Comparison of ENCODE assay signal across 20 cellular contexts in genomic region chr15:80484312-80484981, GRCh38.
DNase-seq lines count a peak whose midpoint lies in the region; ATAC-seq, FAIRE-seq and TF ChIP-seq lines count a peak whose summit lies in the region.
"Had no signal": no experiment of that assay in that cellular context is flagged by ENCODE, and none has a peak within 500 bp of the region (broad histone marks: within the 10 kb centered on the region; RNA-seq: fewer than 3 reads in every experiment).

No MANE protein-coding gene starts in this region.

- no peaks in the 10 kb centered on the region for H3K9me3 ChIP-seq in A549

- no peaks in the 10 kb centered on the region for H3K27me3 Mint-ChIP-seq in nephron (ENCODE audit: low read depth)

- no peaks in the 10 kb centered on the region for H3K9me3 Mint-ChIP-seq in nephron
- H3K9me3 Mint-ChIP-seq: stimulated activated naive CD8-positive, alpha-beta T cell treated with anti-CD3 and anti-CD28 coated beads, Interleukin-15, amount 100 ng/mL, for 72 hours had no signal

- peaks cover 23% of the 10 kb centered on the region for H3K36me3 Mint-ChIP-seq in nephron (ENCODE audit: low read depth)

- POLR2A ChIA-PET in A549 (lab: Yijun Ruan, JAX) = no interaction called here

- FAIRE-seq in A549 (lab: Jason Lieb, UNC) (peak; percentile 13), GM19239 (lab: Jason Lieb, UNC) (no peak)
- FAIRE-seq: TTC549, urothelium cell line had no signal

- DNase-seq in A549 (ENCODE audit: low read depth in 1 of 2, low spot score in 1 of 2) (no peak), NCI-H2029 treated with DMSO at 0.1 percent for 48 hours (lab: John Stamatoyannopoulos, UW) (peak; percentile 15), fibroblast of gingiva (ENCODE audit: low read depth) (peak; percentile 89), GM19239 (ENCODE audit: insufficient read length, low spot score) (no peak), T1000 (lab: John Stamatoyannopoulos, UW) (no peak)
- no peak for DNase-seq in activated CD4-positive, CD25-positive, alpha-beta regulatory T cell treated with anti-CD3 and anti-CD28 coated beads, Interleukin-2, amount 50 U/mL, for 72 hours
- DNase-seq: ACHN; activated CD4-positive, alpha-beta T cell treated with anti-CD3 and anti-CD28 coated beads for 48 hours; activated CD8-positive, alpha-beta memory T cell treated with anti-CD3 and anti-CD28 coated beads, Interleukin-2, amount 50 U/mL, for 4 hours; glutamatergic neuron; HCEC 1CT; NCI-H1436 treated with DMSO at 0.1 percent for 48 hours; stimulated activated CD4-positive, alpha-beta T cell treated with anti-CD3 and anti-CD28 coated beads, Interleukin-2, amount 100 ng/mL, for 48 hours; stimulated activated naive CD8-positive, alpha-beta T cell treated with anti-CD3 and anti-CD28 coated beads, Interleukin-15, amount 100 ng/mL, for 72 hours; SW 1271 had no signal

- H3K27ac ChIP-seq in A549 = no peak overlapping the region
- H3K27ac ChIP-seq: parathyroid adenoma had no signal

- no peak for TF ChIP-seq EP300 in A549 (IDR thresholded peaks at IDR 0.05)

- peaks cover 61% of the 10 kb centered on the region for H3K4me1 Mint-ChIP-seq in nephron
- H3K4me1 Mint-ChIP-seq: stimulated activated naive CD8-positive, alpha-beta T cell treated with anti-CD3 and anti-CD28 coated beads, Interleukin-15, amount 100 ng/mL, for 72 hours had no signal

- H3K4me1 ChIP-seq in A549 = peaks cover 28% of the 10 kb centered on the region
- H3K4me1 ChIP-seq: parathyroid adenoma had no signal

- no peak for TF ChIP-seq POLR2A in A549 (IDR thresholded peaks at IDR 0.05; ENCODE audit: low read length)

- WGBS in A549 (ENCODE audit: missing lambda C conversion rate) = 64% methylated on average over 6 of the region's 9 CpGs

- TF ChIP-seq CTCF in A549 (IDR thresholded peaks at IDR 0.05) (no peak), nephron (IDR thresholded peaks at IDR 0.05; ENCODE audit: unreplicated experiment in 3 of 3) (no peak)

- CTCF ChIA-PET in A549 (lab: Yijun Ruan, JAX) = interaction anchor here (1.2 to 5.2 kb wide), 5 partner anchors 10 to 295 kb away, joined by 3 to 33 read pairs (median 9); partner anchors contain the start of gene CEMIP

- peak overlapping the region in 1 of 3 experiments; percentile 41 for H3K4me3 Mint-ChIP-seq in nephron
- H3K4me3 Mint-ChIP-seq: stimulated activated naive CD8-positive, alpha-beta T cell treated with anti-CD3 and anti-CD28 coated beads, Interleukin-15, amount 100 ng/mL, for 72 hours had no signal

- H3K4me3 ChIP-seq in A549 = no peak overlapping the region

- H3K4me2 ChIP-seq in A549 = no peak overlapping the region

- ATAC-seq in A549 (no peak), HG02938 (IDR thresholded peaks at IDR 0.05; ENCODE audit: unreplicated experiment) (no peak)
- ATAC-seq: stimulated activated naive CD8-positive, alpha-beta T cell treated with anti-CD3 and anti-CD28 coated beads, Interleukin-15, amount 100 ng/mL, for 72 hours had no signal

- H3K27ac Mint-ChIP-seq in nephron = peak overlapping the region; percentile 84 to 96 (median 92)

- no peak for TF ChIP-seq RAD21 in A549 (conservative IDR thresholded peaks at IDR 0.05 in 1 of 2, IDR thresholded peaks at IDR 0.05 in 1 of 2)

TF ChIP-seq in A549, 52 proteins besides CTCF, POLR2A, EP300 and RAD21:
- no peak for TF ChIP-seq ELK1 (IDR thresholded peaks at IDR 0.05; ENCODE audit: low read depth, low read length)
- TF ChIP-seq ZNF302 (CRISPR knock-in tag; IDR thresholded peaks at IDR 0.05) = no peak
- no peak for TF ChIP-seq PBX3 (IDR thresholded peaks at IDR 0.05)
- no peak for TF ChIP-seq BHLHE40 (IDR thresholded peaks at IDR 0.05; ENCODE audit: low read depth, low read length)
- TF ChIP-seq SMC3 (IDR thresholded peaks at IDR 0.05) = no peak
- no peak for TF ChIP-seq JUN (IDR thresholded peaks at IDR 0.05)
- no peak for TF ChIP-seq NPAS2 (CRISPR knock-in tag; IDR thresholded peaks at IDR 0.05; ENCODE audit: borderline replicate concordance)
- no peak for TF ChIP-seq KDM1A (IDR thresholded peaks at IDR 0.05; ENCODE audit: low read depth)
- no peak for TF ChIP-seq HOXB5 (CRISPR knock-in tag; IDR thresholded peaks at IDR 0.05)
- TF ChIP-seq EHF (CRISPR knock-in tag; IDR thresholded peaks at IDR 0.05) = no peak
- TF ChIP-seq FOSB (CRISPR knock-in tag; IDR thresholded peaks at IDR 0.05) = no peak
- no peak for TF ChIP-seq MYC (IDR thresholded peaks at IDR 0.05; ENCODE audit: borderline replicate concordance, low read length)
- no peak for TF ChIP-seq HEYL (CRISPR knock-in tag; IDR thresholded peaks at IDR 0.05)
- TF ChIP-seq CBX8 (IDR thresholded peaks at IDR 0.05) = no peak
TF ChIP-seq in A549: peak in this region for 0.

Comparison
In these comparisons a context has a peak if more than half of its experiments do, and no peak if none do; other contexts are left out.
1. DNase-seq: peak in NCI-H2029 treated with DMSO at 0.1 percent for 48 hours (single experiment) and fibroblast of gingiva (single experiment); none in A549 (0 of 2), activated CD4-positive, CD25-positive, alpha-beta regulatory T cell treated with anti-CD3 and anti-CD28 coated beads, Interleukin-2, amount 50 U/mL, for 72 hours (single experiment), GM19239 (single experiment) and T1000 (single experiment).